ENCODE assay signal across 18 cellular contexts in genomic region chr18:34764451-34764850, GRCh38. TPM values are rescaled to one million over a fixed set of nuclear protein-coding genes. Genes with fewer than 3 reads are reported as not detected.
"Had no signal": no experiment of that assay in that cellular context is flagged by ENCODE, and none has a peak within 500 bp of the region (broad histone marks: within the 10 kb centered on the region; RNA-seq: fewer than 3 reads in every experiment).

No MANE protein-coding gene starts in this region.

- H3K36me3 ChIP-seq: transverse colon had no signal

- ATAC-seq: left ventricle myocardium superior; natural killer cell treated with Interleukin-12 subunit alpha and Interleukin-12 subunit beta and Interleukin-15 and Interleukin-18, amount 100 ng/mL, for 72 hours; right cardiac atrium had no signal

- H3K4me1 ChIP-seq: transverse colon had no signal

- H3K27ac Mint-ChIP-seq: activated CD4-positive, alpha-beta T cell treated with anti-CD3 and anti-CD28 coated beads, Interleukin-2, amount 10 ng/mL, durations not matched to agents 7 days and 5 days; activated T-helper 1 cell treated with anti-CD3 and anti-CD28 coated beads, Interleukin-12 subunit alpha, Interleukin-12 subunit beta, Interleukin-2, Interleukin-4 antibody, amounts not matched to agents 30 ng/mL and 10 ng/mL and 1 ng/mL, durations not matched to agents 14 hours and 24 hours and 36 hours; memory B cell; natural killer cell treated with Interleukin-12 subunit alpha and Interleukin-12 subunit beta and Interleukin-15 and Interleukin-18, amount 100 ng/mL, for 72 hours had no signal

- H3K4me3 ChIP-seq: transverse colon had no signal

- DNase-seq: activated CD4-positive, alpha-beta T cell treated with anti-CD3 and anti-CD28 coated beads, Interleukin-2, amount 10 ng/mL, durations not matched to agents 7 days and 5 days; activated CD8-positive, alpha-beta memory T cell treated with anti-CD3 and anti-CD28 coated beads, Interleukin-2, amount 50 U/mL, for 48 hours; activated naive CD4-positive, alpha-beta T cell treated with Interleukin-2 at 50 U/mL for 16 hours; anterior cingulate cortex; dermis blood vessel endothelial cell; hypothalamus; kidney glomerular epithelial cell; left ventricle myocardium superior; occipital lobe; right cardiac atrium; small intestine; stimulated activated CD4-positive, alpha-beta T cell treated with anti-CD3 and anti-CD28 coated beads, Interleukin-4, amount 100 ng/mL, for 24 hours; stimulated activated naive CD4-positive, alpha-beta T cell treated with Interleukin-2 at 50 U/mL for 16 hours; T-helper 2 cell; transverse colon had no signal

- H3K27me3 ChIP-seq: transverse colon had no signal

- H3K4me1 Mint-ChIP-seq: activated CD4-positive, alpha-beta T cell treated with anti-CD3 and anti-CD28 coated beads, Interleukin-2, amount 10 ng/mL, durations not matched to agents 7 days and 5 days had no signal

- H3K27ac ChIP-seq: transverse colon had no signal

- H3K9me3 Mint-ChIP-seq: activated T-helper 1 cell treated with anti-CD3 and anti-CD28 coated beads, Interleukin-12 subunit alpha, Interleukin-12 subunit beta, Interleukin-2, Interleukin-4 antibody, amounts not matched to agents 30 ng/mL and 10 ng/mL and 1 ng/mL, durations not matched to agents 14 hours and 24 hours and 36 hours had no signal

- H3K4me3 Mint-ChIP-seq: activated CD4-positive, alpha-beta T cell treated with anti-CD3 and anti-CD28 coated beads, Interleukin-2, amount 10 ng/mL, durations not matched to agents 7 days and 5 days; activated T-helper 1 cell treated with anti-CD3 and anti-CD28 coated beads, Interleukin-12 subunit alpha, Interleukin-12 subunit beta, Interleukin-2, Interleukin-4 antibody, amounts not matched to agents 30 ng/mL and 10 ng/mL and 1 ng/mL, durations not matched to agents 14 hours and 24 hours and 36 hours; memory B cell; natural killer cell treated with Interleukin-12 subunit alpha and Interleukin-12 subunit beta and Interleukin-15 and Interleukin-18, amount 100 ng/mL, for 72 hours had no signal

- H3K36me3 Mint-ChIP-seq: memory B cell; natural killer cell treated with Interleukin-12 subunit alpha and Interleukin-12 subunit beta and Interleukin-15 and Interleukin-18, amount 100 ng/mL, for 72 hours had no signal

- H3K9me3 ChIP-seq: transverse colon had no signal

RNA-seq across cellular contexts. Expression of gene DTNA, which starts 54.4 kb away (rescaled TPM):
- total RNA-seq: activated CD4-positive, alpha-beta T cell treated with anti-CD3 and anti-CD28 coated beads, Interleukin-2, amount 10 ng/mL, durations not matched to agents 7 days and 5 days; activated T-helper 1 cell treated with anti-CD3 and anti-CD28 coated beads, Interleukin-12 subunit alpha, Interleukin-12 subunit beta, Interleukin-2, Interleukin-4 antibody, amounts not matched to agents 30 ng/mL and 10 ng/mL and 1 ng/mL, durations not matched to agents 14 hours and 24 hours and 36 hours; natural killer cell treated with Interleukin-12 subunit alpha and Interleukin-12 subunit beta and Interleukin-15 and Interleukin-18, amount 100 ng/mL, for 72 hours had no signal
